29 cellular contexts compared by ENCODE assay signal in the genomic region with DNA sequence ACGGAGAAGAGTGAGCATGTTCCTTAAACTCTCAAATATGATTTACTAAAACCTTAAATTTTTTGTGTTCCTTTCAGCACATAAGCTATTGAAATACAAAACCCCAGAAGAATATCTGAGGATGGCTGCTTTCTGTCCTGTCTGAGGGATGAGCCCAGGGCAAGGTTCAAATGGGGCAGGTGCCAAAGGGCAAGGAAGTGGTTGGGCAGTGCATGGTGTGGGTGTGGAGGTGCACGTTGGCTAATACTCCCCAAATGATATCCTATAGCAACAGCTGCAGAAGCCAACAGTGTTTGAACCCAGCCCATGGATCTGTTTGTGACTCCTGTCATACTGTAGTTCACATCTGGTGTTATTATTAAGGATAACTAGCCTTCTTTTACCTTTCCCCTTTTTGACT.
"Had no signal": no experiment of that assay in that cellular context is flagged by ENCODE, and none has a peak within 500 bp of the region (broad histone marks: within the 10 kb centered on the region; RNA-seq: fewer than 3 reads in every experiment).

No MANE protein-coding gene starts in this region.

- H3K36me3 Mint-ChIP-seq: naive thymus-derived CD4-positive, alpha-beta T cell; natural killer cell; neural progenitor cell; stimulated activated effector memory CD8-positive, alpha-beta T cell treated with anti-CD3 and anti-CD28 coated beads, Interleukin-12 subunit alpha, Interleukin-12 subunit beta, amount 100 ng/mL, for 72 hours had no signal

- H3K27ac Mint-ChIP-seq: naive thymus-derived CD4-positive, alpha-beta T cell; natural killer cell; nephron; neural progenitor cell; progenitor cell of endocrine pancreas; stimulated activated effector memory CD8-positive, alpha-beta T cell treated with anti-CD3 and anti-CD28 coated beads, Interleukin-12 subunit alpha, Interleukin-12 subunit beta, amount 100 ng/mL, for 72 hours; stimulated activated naive CD8-positive, alpha-beta T cell treated with anti-CD3 and anti-CD28 coated beads, Interleukin-15, amount 100 ng/mL, for 72 hours had no signal

- DNase-seq: naive thymus-derived CD4-positive, alpha-beta T cell; natural killer cell; occipital lobe; ovary; posterior cingulate gyrus; psoas muscle; right cardiac atrium; sigmoid colon; small intestine; stimulated activated CD4-positive, alpha-beta T cell treated with anti-CD3 and anti-CD28 coated beads, Interleukin-15, amount 100 ng/mL, for 24 hours; stimulated activated CD4-positive, alpha-beta T cell treated with anti-CD3 and anti-CD28 coated beads, Interleukin-2, amount 100 ng/mL, for 24 hours; stimulated activated CD4-positive, alpha-beta T cell treated with anti-CD3 and anti-CD28 coated beads, Interleukin-2, amount 100 ng/mL, for 48 hours; stimulated activated CD4-positive, alpha-beta T cell treated with anti-CD3 and anti-CD28 coated beads, Interleukin-4, amount 100 ng/mL, for 24 hours; stimulated activated naive CD4-positive, alpha-beta T cell; stimulated activated naive CD8-positive, alpha-beta T cell treated with anti-CD3 and anti-CD28 coated beads, Interleukin-15, amount 100 ng/mL, for 72 hours; stimulated activated naive CD8-positive, alpha-beta T cell treated with anti-CD3 and anti-CD28 coated beads, Interleukin-15, Interleukin-2, amounts not matched to agents 100 U/mL and 50 U/mL, for 24 hours; substantia nigra; testis; tibial artery; transverse colon; upper lobe of left lung had no signal

- H3K27me3 Mint-ChIP-seq: progenitor cell of endocrine pancreas had no signal

- H3K4me1 Mint-ChIP-seq: naive thymus-derived CD4-positive, alpha-beta T cell; natural killer cell; nephron; neural progenitor cell; stimulated activated effector memory CD8-positive, alpha-beta T cell treated with anti-CD3 and anti-CD28 coated beads, Interleukin-12 subunit alpha, Interleukin-12 subunit beta, amount 100 ng/mL, for 72 hours; stimulated activated naive CD8-positive, alpha-beta T cell treated with anti-CD3 and anti-CD28 coated beads, Interleukin-15, amount 100 ng/mL, for 72 hours had no signal

- H3K36me3 ChIP-seq: neural progenitor cell, ovary, right lobe of liver, sigmoid colon, suprapubic skin, tibial artery, transverse colon, upper lobe of left lung, vagina had no signal

- H3K9me3 Mint-ChIP-seq: stimulated activated effector memory CD8-positive, alpha-beta T cell treated with anti-CD3 and anti-CD28 coated beads, Interleukin-12 subunit alpha, Interleukin-12 subunit beta, amount 100 ng/mL, for 72 hours had no signal

- H3K4me1 ChIP-seq: neural progenitor cell, parathyroid adenoma, psoas muscle, right lobe of liver, sigmoid colon, suprapubic skin, testis, tibial artery, transverse colon, upper lobe of left lung, vagina had no signal

- H3K9me3 ChIP-seq: ovary, psoas muscle, right lobe of liver, suprapubic skin, testis, tibial artery, upper lobe of left lung, vagina had no signal

- H3K4me3 Mint-ChIP-seq: naive thymus-derived CD4-positive, alpha-beta T cell; natural killer cell; nephron; neural progenitor cell; stimulated activated effector memory CD8-positive, alpha-beta T cell treated with anti-CD3 and anti-CD28 coated beads, Interleukin-12 subunit alpha, Interleukin-12 subunit beta, amount 100 ng/mL, for 72 hours; stimulated activated naive CD8-positive, alpha-beta T cell treated with anti-CD3 and anti-CD28 coated beads, Interleukin-15, amount 100 ng/mL, for 72 hours had no signal

- ATAC-seq: naive thymus-derived CD4-positive, alpha-beta T cell; natural killer cell; psoas muscle; right cardiac atrium; stimulated activated effector memory CD8-positive, alpha-beta T cell treated with anti-CD3 and anti-CD28 coated beads, Interleukin-12 subunit alpha, Interleukin-12 subunit beta, amount 100 ng/mL, for 72 hours; stimulated activated naive CD8-positive, alpha-beta T cell treated with anti-CD3 and anti-CD28 coated beads, Interleukin-15, amount 100 ng/mL, for 72 hours; stimulated activated naive CD8-positive, alpha-beta T cell treated with anti-CD3 and anti-CD28 coated beads, Interleukin-15, Interleukin-2, amounts not matched to agents 100 U/mL and 50 U/mL, for 24 hours had no signal

- H3K4me3 ChIP-seq: neural progenitor cell, ovary, psoas muscle, right lobe of liver, sigmoid colon, suprapubic skin, testis, tibial artery, transverse colon, upper lobe of left lung, vagina had no signal
